Comparison of ENCODE assay signal across 12 cellular contexts in the genomic region with DNA sequence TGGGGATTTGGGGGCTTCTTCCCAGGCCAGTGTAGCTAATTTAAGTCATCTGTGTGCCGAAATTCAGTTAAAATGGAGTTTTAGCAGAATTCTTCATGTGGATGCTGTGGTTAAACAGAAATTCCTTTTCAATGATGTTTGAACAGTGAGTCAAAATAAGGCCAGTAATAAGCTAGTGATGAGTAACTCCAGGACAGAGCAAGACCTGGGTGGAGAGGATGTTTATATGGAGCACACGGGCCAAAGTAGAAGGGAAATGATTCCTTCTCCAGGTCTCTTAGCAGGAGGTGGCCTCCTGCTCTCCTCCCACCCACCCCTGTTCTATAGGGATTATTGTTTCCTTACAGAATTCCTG. TPM values are rescaled to one million over a fixed set of nuclear protein-coding genes. Genes with fewer than 3 reads are reported as not detected.
A peak's percentile ranks its signal among the peaks of the same experiment; 100 is the strongest.
DNase-seq lines count a peak whose midpoint lies in the region; ATAC-seq and TF ChIP-seq lines count a peak whose summit lies in the region.
"Had no signal": no experiment of that assay in that cellular context is flagged by ENCODE, and none has a peak within 500 bp of the region (broad histone marks: within the 10 kb centered on the region; RNA-seq: fewer than 3 reads in every experiment).

No MANE protein-coding gene starts in this region.

- H3K27me3 ChIP-seq in PC-3 (ENCODE audit: low read length) (no peaks in the 10 kb centered on the region), osteoblast (ENCODE audit: insufficient read depth, low read length) (no peaks in the 10 kb centered on the region)
- H3K27me3 ChIP-seq: right lobe of liver had no signal

- TF ChIP-seq CTCF in AG09319 (IDR thresholded peaks at IDR 0.05; ENCODE audit: low read depth, low read length) = no peak
- no peak for TF ChIP-seq CTCF in PC-3 (conservative IDR thresholded peaks at IDR 0.05; ENCODE audit: low read depth, low read length)
- TF ChIP-seq CTCF in epithelial cell of proximal tubule (conservative IDR thresholded peaks at IDR 0.05; ENCODE audit: low read depth, low read length) = no peak
- TF ChIP-seq CTCF in osteoblast (IDR thresholded peaks at IDR 0.05; ENCODE audit: extremely low read depth, low read depth, low read length) = no peak

- H4K20me1 ChIP-seq in PC-3 (ENCODE audit: low read length) (no peaks in the 10 kb centered on the region), osteoblast (ENCODE audit: insufficient read depth, low read length) (no peaks in the 10 kb centered on the region)

- ATAC-seq in PC-3 (peak; percentile 88), GM18505 (IDR thresholded peaks at IDR 0.05; ENCODE audit: unreplicated experiment) (no peak), HG02763 (IDR thresholded peaks at IDR 0.05; ENCODE audit: unreplicated experiment) (no peak), GM19328 (IDR thresholded peaks at IDR 0.05; ENCODE audit: unreplicated experiment) (no peak)

- in situ Hi-C loops in KBM-7 (cut with MboI; ENCODE audit: low pct_unique_long_range_greater_than_20kb, low sequenced_read_pairs) = no loop called here

- POLR2A ChIA-PET in PC-3 (lab: Charles Lee; ENCODE audit: unreplicated experiment) = interaction anchor here (0.6 to 0.7 kb wide), 4 partner anchors 14 to 498 kb away, joined by 3 to 5 read pairs (median 3); no protein-coding TSS in a partner anchor

- H3K4me3 ChIP-seq in PC-3 (ENCODE audit: low read length) (peak overlapping the region; percentile 36; the same call in 1 of the 2 replicates), epithelial cell of proximal tubule (ENCODE audit: low read depth, low read length) (peak overlapping the region; percentile 7), osteoblast (ENCODE audit: insufficient read depth, low read length) (peak overlapping the region; percentile 32)
- H3K4me3 ChIP-seq: right lobe of liver had no signal

- DNase-seq in AG09319 (ENCODE audit: extremely low read depth, low read depth) (peak; percentile 75), PC-3 (peak; percentile 90), epithelial cell of proximal tubule (ENCODE audit: low read depth) (peak; percentile 85), osteoblast (ENCODE audit: insufficient read length, low spot score, missing footprints) (peak; percentile 87), KBM-7 (no peak)
- DNase-seq: activated naive CD4-positive, alpha-beta T cell treated with anti-CD3 and anti-CD28 coated beads for 36 hours; Caco-2; NCI-H2171; right lobe of liver had no signal

- no peaks in the 10 kb centered on the region for H3K9me2 ChIP-seq in PC-3 (replicated peaks; ENCODE audit: low read length)

- no TSS peak for BruUV-seq in PC-3 (replicated peaks; lab: Mats Ljungman, UMichigan)

- intact Hi-C loops in PC-3 (cut with micrococcal nuclease) = loop anchor here (5.0 kb wide), 1 partner anchor 33 kb away; a partner anchor contains a TSS

- peak overlapping the region; percentile 94 for H3K27ac ChIP-seq in PC-3 (ENCODE audit: low read length)
- peak overlapping the region; percentile 95 for H3K27ac ChIP-seq in osteoblast (ENCODE audit: low read depth, low read length)
- H3K27ac ChIP-seq: right lobe of liver had no signal

- H3K4me1 ChIP-seq in PC-3 (ENCODE audit: insufficient read depth, low read length) = peaks cover 86% of the 10 kb centered on the region
- peaks cover 74% of the 10 kb centered on the region for H3K4me1 ChIP-seq in osteoblast (ENCODE audit: insufficient read depth, low read length)

- peaks cover 14% of the 10 kb centered on the region for H3K79me2 ChIP-seq in PC-3 (ENCODE audit: low read length)
- peaks cover 5% of the 10 kb centered on the region for H3K79me2 ChIP-seq in osteoblast (ENCODE audit: insufficient read depth, low read length)

- H2AFZ ChIP-seq in PC-3 (ENCODE audit: low read length) = peak overlapping the region; percentile 68
- H2AFZ ChIP-seq in osteoblast (ENCODE audit: low read length) = no peak overlapping the region

- H3K9me3 ChIP-seq in PC-3 (ENCODE audit: low read length) (no peaks in the 10 kb centered on the region), osteoblast (ENCODE audit: low read depth, low read length) (no peaks in the 10 kb centered on the region)
- H3K9me3 ChIP-seq: Caco-2, right lobe of liver had no signal

- peaks cover 12% of the 10 kb centered on the region for H3F3A ChIP-seq in PC-3 (ENCODE audit: low read length, unreplicated experiment)

- H3K4me2 ChIP-seq in PC-3 (ENCODE audit: low read length) (peak overlapping the region; percentile 75), osteoblast (ENCODE audit: insufficient read depth, low read length) (peak overlapping the region; percentile 69)

- TF ChIP-seq POLR2A in GM18505 (IDR thresholded peaks at IDR 0.05; ENCODE audit: borderline replicate concordance, extremely low read depth, insufficient read depth, insufficient read length) = no peak

- peak overlapping the region; percentile 67 for H3K9ac ChIP-seq in PC-3 (ENCODE audit: low read length)

- CTCF ChIA-PET in PC-3 (lab: Charles Lee) = interaction anchor here (0.5 to 1.3 kb wide), 3 partner anchors 17 to 96 kb away, joined by 3 to 13 read pairs (median 3); no protein-coding TSS in a partner anchor

- H3K36me3 ChIP-seq in PC-3 (ENCODE audit: low read depth, low read length) (no peaks in the 10 kb centered on the region), osteoblast (ENCODE audit: insufficient read depth, low read length) (no peaks in the 10 kb centered on the region)
- H3K36me3 ChIP-seq: right lobe of liver had no signal

RNA-seq across cellular contexts. Expression of a gene that starts 31.9 kb away (rescaled TPM):
- 21.7 and 26.7 TPM in 2 replicates for total RNA-seq in PC-3 (2014; rRNA removed)
- 20.6 and 39.7 TPM in 2 replicates for total RNA-seq in epithelial cell of proximal tubule
- total RNA-seq in osteoblast = 158 and 161 TPM in 2 replicates

RNA-seq across cellular contexts. Expression of a gene that starts 58.7 kb away (rescaled TPM):
- total RNA-seq in PC-3 (2014; rRNA removed) (133 and 166 TPM in 2 replicates), epithelial cell of proximal tubule (28.8 and 34.8 TPM in 2 replicates), osteoblast (76.0 and 77.4 TPM in 2 replicates)
- total RNA-seq: activated naive CD4-positive, alpha-beta T cell treated with anti-CD3 and anti-CD28 coated beads for 36 hours had no signal
